Comparison of ENCODE assay signal across 8 cellular contexts in genomic region chr21:17513214-17514123, GRCh38. TPM values are rescaled to one million over a fixed set of nuclear protein-coding genes. Genes with fewer than 3 reads are reported as not detected.
DNase-seq lines count a peak whose midpoint lies in the region; ATAC-seq and TF ChIP-seq lines count a peak whose summit lies in the region.

No MANE protein-coding gene starts in this region.

- H3K27me3 Mint-ChIP-seq in natural killer cell (ENCODE audit: low read depth in 2 of 2) = peaks cover 39 to 46% of the 10 kb centered on the region in 2 donors

- H3K4me1 Mint-ChIP-seq in natural killer cell = peaks cover 11 to 21% of the 10 kb centered on the region in 2 donors

- H3K9me3 ChIP-seq in upper lobe of left lung = no peaks in the 10 kb centered on the region

- H3K4me3 ChIP-seq in GM08714 (ENCODE audit: low read length) = peak overlapping the region; percentile 58
- H3K4me3 ChIP-seq in fibroblast of mammary gland (ENCODE audit: control insufficient read depth, low read depth, low read length) = peak overlapping the region; percentile 45
- H3K4me3 ChIP-seq in upper lobe of left lung = peak overlapping the region; percentile 52 to 76 (median 64)

- H3K9me3 Mint-ChIP-seq in natural killer cell = peaks cover 0 to 3% of the 10 kb centered on the region in 2 donors

- TF ChIP-seq CTCF in fibroblast of mammary gland (conservative IDR thresholded peaks at IDR 0.05; ENCODE audit: control insufficient read depth, insufficient read depth, low read depth, low read length) = no peak
- no peak for TF ChIP-seq CTCF in natural killer cell (IDR thresholded peaks at IDR 0.05)
- TF ChIP-seq CTCF in upper lobe of left lung (IDR thresholded peaks at IDR 0.05) = no peak

- ATAC-seq in HG02571 (IDR thresholded peaks at IDR 0.05; ENCODE audit: unreplicated experiment) (peak; percentile 24), natural killer cell (peak in 2 of 3 donors; percentile 10 to 40), upper lobe of left lung (ENCODE audit: low FRiP score in 2 of 2) (peak; percentile 62 to 67), GM21737 (IDR thresholded peaks at IDR 0.05; ENCODE audit: unreplicated experiment) (no peak)

- TF ChIP-seq EP300 in upper lobe of left lung (IDR thresholded peaks at IDR 0.05) = no peak

- 1 to 3% methylated on average over 17 to 61 of the region's 69 CpGs for WGBS in upper lobe of left lung, 2 donors

- no peaks in the 10 kb centered on the region for H3K36me3 ChIP-seq in upper lobe of left lung

- no peaks in the 10 kb centered on the region for H3K36me3 Mint-ChIP-seq in natural killer cell

- TF ChIP-seq POLR2A in upper lobe of left lung (IDR thresholded peaks at IDR 0.05) = no peak

- peak overlapping the region; percentile 70 for H3K4me3 Mint-ChIP-seq in natural killer cell

- peaks cover 0 to 23% (median 12%) of the 10 kb centered on the region in 4 donors for H3K27me3 ChIP-seq in upper lobe of left lung

- peaks cover 12 to 31% (median 22%) of the 10 kb centered on the region in 4 donors for H3K4me1 ChIP-seq in upper lobe of left lung

- intact Hi-C loops in natural killer cell (cut with micrococcal nuclease) = no loop called here

- DNase-seq in NCI-H2171 treated with DMSO at 0.1 percent for 48 hours (lab: John Stamatoyannopoulos, UW) (peak; percentile 37), fibroblast of mammary gland (ENCODE audit: low read depth) (peak; percentile 16), natural killer cell (no peak), upper lobe of left lung (peak; percentile 44 to 89)
- peak; percentile 46 to 52 for DNase-seq in activated T-cell treated with anti-CD3 and anti-CD28 coated beads, Interleukin-2, amount 50 U/mL, for 48 hours

- peak overlapping the region; percentile 84 to 87 (median 86) for H3K27ac ChIP-seq in upper lobe of left lung

- no peak overlapping the region for H3K27ac Mint-ChIP-seq in natural killer cell

RNA-seq across cellular contexts. Expression of gene CXADR, which starts 0.6 kb away (rescaled TPM):
- total RNA-seq in natural killer cell = under 1 TPM in 1 of 3 donors, not detected in 2; 0.10 TPM
- total RNA-seq in upper lobe of left lung = 10 to 100 TPM; 19.9 to 73.0 (median 29.2) TPM

Comparison
In these comparisons a context has a peak if more than half of its experiments do, and no peak if none do; other contexts are left out.
1. RNA of gene CXADR, which starts 0.6 kb away (total RNA-seq): 19.9 to 73.0 TPM in upper lobe of left lung; 0.10 TPM in natural killer cell; every median in the first group is over 10 times any median in the second.
2. Peak in every context shown above with its lines, with median percentiles within 50 percentile points of each other: H3K4me3 ChIP-seq.